Comparison of ENCODE assay signal across 8 cellular contexts in genomic region chr3:182909318-182910040, GRCh38.
DNase-seq lines count a peak whose midpoint lies in the region; ATAC-seq and TF ChIP-seq lines count a peak whose summit lies in the region.

No MANE protein-coding gene starts in this region.

- DNase-seq in AML-193 (lab: John Stamatoyannopoulos, UW) (peak; percentile 24 to 64), GM13976 (ENCODE audit: low spot score) (peak; percentile 26), hepatic stellate cell (ENCODE audit: low spot score) (peak; percentile 16), NCI-H187 (lab: John Stamatoyannopoulos, UW) (no peak), NCI-H1417 treated with DMSO at 0.1 percent for 48 hours (lab: John Stamatoyannopoulos, UW) (no peak), AG08396 (ENCODE audit: low spot score) (no peak)

- in situ Hi-C loops in GM13976 (cut with MboI; ENCODE audit: low sequenced_read_pairs, unreplicated experiment): no loop called here

- peak; percentile 71 for ATAC-seq in SK-N-SH treated with all-trans-retinoic acid at 6 μM for 48 hours
- no peak for ATAC-seq in GM21619 (IDR thresholded peaks at IDR 0.05; ENCODE audit: unreplicated experiment)

- no peak for TF ChIP-seq CTCF in GM13976 (IDR thresholded peaks at IDR 0.05; ENCODE audit: borderline replicate concordance, control extremely low read depth, extremely low read depth, insufficient read depth, missing control alignments)

TF ChIP-seq in SK-N-SH treated with all-trans-retinoic acid at 6 μM for 48 hours, 23 proteins besides CTCF, POLR2A, EP300 and RAD21:
- TF ChIP-seq ZC3H10 (CRISPR knock-in tag; IDR thresholded peaks at IDR 0.05) (no peak), ZNF8 (CRISPR knock-in tag; IDR thresholded peaks at IDR 0.05) (no peak), CSDC2 (CRISPR knock-in tag; IDR thresholded peaks at IDR 0.05) (no peak), PPARA (CRISPR knock-in tag; IDR thresholded peaks at IDR 0.05; ENCODE audit: borderline replicate concordance) (no peak), ZNF70 (CRISPR knock-in tag; IDR thresholded peaks at IDR 0.05) (no peak), GLIS3 (CRISPR knock-in tag; IDR thresholded peaks at IDR 0.05) (no peak), ZFP3 (CRISPR knock-in tag; IDR thresholded peaks at IDR 0.05) (no peak), ZNF565 (CRISPR knock-in tag; conservative IDR thresholded peaks at IDR 0.05; ENCODE audit: low read depth) (no peak), OSR1 (CRISPR knock-in tag; IDR thresholded peaks at IDR 0.05) (no peak), PATZ1 (CRISPR knock-in tag; IDR thresholded peaks at IDR 0.05; ENCODE audit: borderline replicate concordance) (no peak), ARNTL (CRISPR knock-in tag; IDR thresholded peaks at IDR 0.05; ENCODE audit: borderline replicate concordance, low read depth) (no peak), BACH2 (CRISPR knock-in tag; IDR thresholded peaks at IDR 0.05; ENCODE audit: borderline replicate concordance) (no peak)
- TF ChIP-seq, protein P1, sequence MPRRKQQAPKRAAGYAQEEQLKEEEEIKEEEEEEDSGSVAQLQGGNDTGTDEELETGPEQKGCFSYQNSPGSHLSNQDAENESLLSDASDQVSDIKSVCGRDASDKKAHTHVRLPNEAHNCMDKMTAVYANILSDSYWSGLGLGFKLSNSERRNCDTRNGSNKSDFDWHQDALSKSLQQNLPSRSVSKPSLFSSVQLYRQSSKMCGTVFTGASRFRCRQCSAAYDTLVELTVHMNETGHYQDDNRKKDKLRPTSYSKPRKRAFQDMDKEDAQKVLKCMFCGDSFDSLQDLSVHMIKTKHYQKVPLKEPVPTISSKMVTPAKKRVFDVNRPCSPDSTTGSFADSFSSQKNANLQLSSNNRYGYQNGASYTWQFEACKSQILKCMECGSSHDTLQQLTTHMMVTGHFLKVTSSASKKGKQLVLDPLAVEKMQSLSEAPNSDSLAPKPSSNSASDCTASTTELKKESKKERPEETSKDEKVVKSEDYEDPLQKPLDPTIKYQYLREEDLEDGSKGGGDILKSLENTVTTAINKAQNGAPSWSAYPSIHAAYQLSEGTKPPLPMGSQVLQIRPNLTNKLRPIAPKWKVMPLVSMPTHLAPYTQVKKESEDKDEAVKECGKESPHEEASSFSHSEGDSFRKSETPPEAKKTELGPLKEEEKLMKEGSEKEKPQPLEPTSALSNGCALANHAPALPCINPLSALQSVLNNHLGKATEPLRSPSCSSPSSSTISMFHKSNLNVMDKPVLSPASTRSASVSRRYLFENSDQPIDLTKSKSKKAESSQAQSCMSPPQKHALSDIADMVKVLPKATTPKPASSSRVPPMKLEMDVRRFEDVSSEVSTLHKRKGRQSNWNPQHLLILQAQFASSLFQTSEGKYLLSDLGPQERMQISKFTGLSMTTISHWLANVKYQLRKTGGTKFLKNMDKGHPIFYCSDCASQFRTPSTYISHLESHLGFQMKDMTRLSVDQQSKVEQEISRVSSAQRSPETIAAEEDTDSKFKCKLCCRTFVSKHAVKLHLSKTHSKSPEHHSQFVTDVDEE (CRISPR knock-in tag; IDR thresholded peaks at IDR 0.05): no peak
- TF ChIP-seq, protein P2, sequence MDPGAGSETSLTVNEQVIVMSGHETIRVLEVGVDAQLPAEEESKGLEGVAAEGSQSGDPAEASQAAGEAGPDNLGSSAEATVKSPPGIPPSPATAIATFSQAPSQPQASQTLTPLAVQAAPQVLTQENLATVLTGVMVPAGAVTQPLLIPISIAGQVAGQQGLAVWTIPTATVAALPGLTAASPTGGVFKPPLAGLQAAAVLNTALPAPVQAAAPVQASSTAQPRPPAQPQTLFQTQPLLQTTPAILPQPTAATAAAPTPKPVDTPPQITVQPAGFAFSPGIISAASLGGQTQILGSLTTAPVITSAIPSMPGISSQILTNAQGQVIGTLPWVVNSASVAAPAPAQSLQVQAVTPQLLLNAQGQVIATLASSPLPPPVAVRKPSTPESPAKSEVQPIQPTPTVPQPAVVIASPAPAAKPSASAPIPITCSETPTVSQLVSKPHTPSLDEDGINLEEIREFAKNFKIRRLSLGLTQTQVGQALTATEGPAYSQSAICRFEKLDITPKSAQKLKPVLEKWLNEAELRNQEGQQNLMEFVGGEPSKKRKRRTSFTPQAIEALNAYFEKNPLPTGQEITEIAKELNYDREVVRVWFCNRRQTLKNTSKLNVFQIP (CRISPR knock-in tag; IDR thresholded peaks at IDR 0.05; ENCODE audit: borderline replicate concordance, low read depth): no peak
- TF ChIP-seq, protein P3, sequence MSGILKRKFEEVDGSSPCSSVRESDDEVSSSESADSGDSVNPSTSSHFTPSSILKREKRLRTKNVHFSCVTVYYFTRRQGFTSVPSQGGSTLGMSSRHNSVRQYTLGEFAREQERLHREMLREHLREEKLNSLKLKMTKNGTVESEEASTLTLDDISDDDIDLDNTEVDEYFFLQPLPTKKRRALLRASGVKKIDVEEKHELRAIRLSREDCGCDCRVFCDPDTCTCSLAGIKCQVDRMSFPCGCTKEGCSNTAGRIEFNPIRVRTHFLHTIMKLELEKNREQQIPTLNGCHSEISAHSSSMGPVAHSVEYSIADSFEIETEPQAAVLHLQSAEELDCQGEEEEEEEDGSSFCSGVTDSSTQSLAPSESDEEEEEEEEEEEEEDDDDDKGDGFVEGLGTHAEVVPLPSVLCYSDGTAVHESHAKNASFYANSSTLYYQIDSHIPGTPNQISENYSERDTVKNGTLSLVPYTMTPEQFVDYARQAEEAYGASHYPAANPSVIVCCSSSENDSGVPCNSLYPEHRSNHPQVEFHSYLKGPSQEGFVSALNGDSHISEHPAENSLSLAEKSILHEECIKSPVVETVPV (CRISPR knock-in tag; IDR thresholded peaks at IDR 0.05): no peak
TF ChIP-seq in SK-N-SH treated with all-trans-retinoic acid at 6 μM for 48 hours: peak in this region for 0.

Comparison
In these comparisons a context has a peak if more than half of its experiments do, and no peak if none do; other contexts are left out.
1. DNase-seq: peak in AML-193 (2 of 2), GM13976 (single experiment) and hepatic stellate cell (single experiment); none in NCI-H187 (0 of 2), NCI-H1417 treated with DMSO at 0.1 percent for 48 hours (single experiment) and AG08396 (single experiment).